Comparison of ENCODE assay signal across 8 cellular contexts in genomic region chr12:31896514-31897039, GRCh38.
DNase-seq lines count a peak whose midpoint lies in the region; ATAC-seq, FAIRE-seq and TF ChIP-seq lines count a peak whose summit lies in the region.

No MANE protein-coding gene starts in this region.

- peaks cover 35% of the 10 kb centered on the region for H3K4me1 Mint-ChIP-seq in T-helper 2 cell treated with Interferon-gamma antibody and Interleukin-4, amounts not matched to agents 5 μg/mL and 100 μg/mL, for 36 hours (ENCODE audit: low read depth)
- H3K4me1 Mint-ChIP-seq in nephron progenitor cell, result peaks cover 42% of the 10 kb centered on the region

- in situ Hi-C loops in astrocyte of the spinal cord (cut with HindIII; ENCODE audit: low sequenced_read_pairs), result no loop called here

- peak overlapping the region; percentile 78 for H3K4me3 Mint-ChIP-seq in T-helper 2 cell treated with Interferon-gamma antibody and Interleukin-4, amounts not matched to agents 5 μg/mL and 100 μg/mL, for 36 hours
- H3K4me3 Mint-ChIP-seq in nephron progenitor cell, result peak overlapping the region; percentile 2

- FAIRE-seq in urothelium cell line (lab: Jason Lieb, UNC), result no peak

- peak; percentile 89 for DNase-seq in T-helper 2 cell treated with Interferon-gamma antibody and Interleukin-4, amounts not matched to agents 5 μg/mL and 100 μg/mL, for 36 hours (ENCODE audit: low spot score)
- DNase-seq in astrocyte of the spinal cord (ENCODE audit: low read depth, low spot score) (peak; percentile 64), nephron progenitor cell (no peak), urothelium cell line (ENCODE audit: low spot score) (peak; percentile 50), nucleus accumbens (lab: John Stamatoyannopoulos, UW) (no peak), D341Med (ENCODE audit: low spot score) (no peak)

- H3K36me3 Mint-ChIP-seq in T-helper 2 cell treated with Interferon-gamma antibody and Interleukin-4, amounts not matched to agents 5 μg/mL and 100 μg/mL, for 36 hours (ENCODE audit: low read depth), result peaks cover 62% of the 10 kb centered on the region
- peaks cover 24% of the 10 kb centered on the region for H3K36me3 Mint-ChIP-seq in nephron progenitor cell (ENCODE audit: low read depth)

- peak overlapping the region; percentile 99 for H3K27ac Mint-ChIP-seq in T-helper 2 cell treated with Interferon-gamma antibody and Interleukin-4, amounts not matched to agents 5 μg/mL and 100 μg/mL, for 36 hours
- peak overlapping the region; percentile 76 for H3K27ac Mint-ChIP-seq in nephron progenitor cell

- no peak overlapping the region for H3K4me3 ChIP-seq in astrocyte of the spinal cord (ENCODE audit: low read depth, low read length)

- no peaks in the 10 kb centered on the region for H3K27me3 Mint-ChIP-seq in T-helper 2 cell treated with Interferon-gamma antibody and Interleukin-4, amounts not matched to agents 5 μg/mL and 100 μg/mL, for 36 hours (ENCODE audit: low read depth)
- H3K27me3 Mint-ChIP-seq in nephron progenitor cell (ENCODE audit: low read depth, poor library complexity), result peaks cover 3% of the 10 kb centered on the region

- H3K9me3 Mint-ChIP-seq in T-helper 2 cell treated with Interferon-gamma antibody and Interleukin-4, amounts not matched to agents 5 μg/mL and 100 μg/mL, for 36 hours, result peaks cover 62% of the 10 kb centered on the region
- peaks cover 53% of the 10 kb centered on the region for H3K9me3 Mint-ChIP-seq in nephron progenitor cell

- no peak for TF ChIP-seq CTCF in astrocyte of the spinal cord (IDR thresholded peaks at IDR 0.05; ENCODE audit: low read depth, low read length)
- no peak for TF ChIP-seq CTCF in nephron progenitor cell (IDR thresholded peaks at IDR 0.05)

- ATAC-seq in GM19043 (IDR thresholded peaks at IDR 0.05; ENCODE audit: low read depth, unreplicated experiment), result peak; percentile 98
- peak; percentile 99 for ATAC-seq in HG03108 (IDR thresholded peaks at IDR 0.05; ENCODE audit: unreplicated experiment)

Comparison
In these comparisons a context has a peak if more than half of its experiments do, and no peak if none do; other contexts are left out.
1. DNase-seq: peak in T-helper 2 cell treated with Interferon-gamma antibody and Interleukin-4, amounts not matched to agents 5 μg/mL and 100 μg/mL, for 36 hours (single experiment), astrocyte of the spinal cord (single experiment) and urothelium cell line (single experiment); none in nephron progenitor cell (single experiment), nucleus accumbens (0 of 56) and D341Med (single experiment).